ENCODE assay signal across 17 cellular contexts in genomic region chr7:151129882-151130591, GRCh38.
DNase-seq lines count a peak whose midpoint lies in the region; ATAC-seq and TF ChIP-seq lines count a peak whose summit lies in the region.
"Had no signal": no experiment of that assay in that cellular context is flagged by ENCODE, and none has a peak within 500 bp of the region (broad histone marks: within the 10 kb centered on the region; RNA-seq: fewer than 3 reads in every experiment).

No MANE protein-coding gene starts in this region.

- TF ChIP-seq CTCF in DND-41 (IDR thresholded peaks at IDR 0.05; ENCODE audit: borderline replicate concordance, extremely low read depth, low read length, poor library complexity, severe bottlenecking): no peak
- TF ChIP-seq CTCF in coronary artery (IDR thresholded peaks at IDR 0.05): no peak

- H3K9ac ChIP-seq in DND-41 (ENCODE audit: low read depth, low read length): no peak overlapping the region
- H3K9ac ChIP-seq: KMS-11 had no signal

- peak; percentile 43; the same call in 2 of the 3 replicates for ATAC-seq in DND-41 (ENCODE audit: insufficient read depth, low read depth)

- DNase-seq in 8988T (peak; percentile 20), DND-41 (no peak), medulla oblongata (ENCODE audit: extremely low spot score) (peak; percentile 55), coronary artery (ENCODE audit: low spot score) (no peak), NCI-H2081 (lab: John Stamatoyannopoulos, UW) (no peak)
- no peak for DNase-seq in stimulated activated CD4-positive, alpha-beta T cell treated with anti-CD3 and anti-CD28 coated beads, Interleukin-12 subunit alpha, Interleukin-12 subunit beta, amount 100 ng/mL, for 4 hours
- DNase-seq: DMS79 treated with DMSO at 0.1 percent for 48 hours, H7, NCI-H1048, NCI-H1436, NCI-H1930, NCI-H345, NCI-H524 treated with DMSO at 0.1 percent for 48 hours, PC-9 had no signal

- H3K27ac ChIP-seq in DND-41 (ENCODE audit: low read length) (no peak overlapping the region), angular gyrus (ENCODE audit: low read depth, low read length) (peak overlapping the region; percentile 1), coronary artery (no peak overlapping the region)
- H3K27ac ChIP-seq: KMS-11, PC-9, SJSA1 had no signal

- peaks cover 3% of the 10 kb centered on the region for H4K20me1 ChIP-seq in DND-41 (ENCODE audit: insufficient read depth, low read length)

- H2AFZ ChIP-seq in DND-41 (ENCODE audit: low read depth, low read length): no peak overlapping the region
- H2AFZ ChIP-seq: PC-9 had no signal

- no peak overlapping the region for H3K4me3 ChIP-seq in DND-41 (ENCODE audit: low read depth in 1 of 2, low read length in 2 of 2)
- H3K4me3 ChIP-seq in coronary artery: no peak overlapping the region
- H3K4me3 ChIP-seq: PC-9, SJSA1 had no signal

- no peak overlapping the region for H3K4me2 ChIP-seq in DND-41 (ENCODE audit: insufficient read depth, low read length)
- H3K4me2 ChIP-seq: KMS-11, PC-9 had no signal

- peaks cover 37% of the 10 kb centered on the region for H3K36me3 ChIP-seq in DND-41 (ENCODE audit: insufficient read depth, low read length)

- H3K9me3 ChIP-seq in DND-41 (ENCODE audit: insufficient read depth, low read length, severe bottlenecking): no peaks in the 10 kb centered on the region
- H3K9me3 ChIP-seq: SJSA1 had no signal

- no peaks in the 10 kb centered on the region for H3K79me2 ChIP-seq in DND-41 (ENCODE audit: insufficient read depth, low read length)

- no peaks in the 10 kb centered on the region for H3K4me1 ChIP-seq in DND-41 (ENCODE audit: insufficient read depth, low read length)
- H3K4me1 ChIP-seq: SJSA1 had no signal

- H3K27me3 ChIP-seq in DND-41 (ENCODE audit: insufficient read depth, low read length, poor library complexity): no peaks in the 10 kb centered on the region
- H3K27me3 ChIP-seq: SJSA1 had no signal

Comparison
In these comparisons a context has a peak if more than half of its experiments do, and no peak if none do; other contexts are left out.
1. DNase-seq: peak in 8988T (single experiment) and medulla oblongata (single experiment); none in DND-41 (single experiment), stimulated activated CD4-positive, alpha-beta T cell treated with anti-CD3 and anti-CD28 coated beads, Interleukin-12 subunit alpha, Interleukin-12 subunit beta, amount 100 ng/mL, for 4 hours (single experiment), coronary artery (single experiment) and NCI-H2081 (0 of 2).